In the genomic region with DNA sequence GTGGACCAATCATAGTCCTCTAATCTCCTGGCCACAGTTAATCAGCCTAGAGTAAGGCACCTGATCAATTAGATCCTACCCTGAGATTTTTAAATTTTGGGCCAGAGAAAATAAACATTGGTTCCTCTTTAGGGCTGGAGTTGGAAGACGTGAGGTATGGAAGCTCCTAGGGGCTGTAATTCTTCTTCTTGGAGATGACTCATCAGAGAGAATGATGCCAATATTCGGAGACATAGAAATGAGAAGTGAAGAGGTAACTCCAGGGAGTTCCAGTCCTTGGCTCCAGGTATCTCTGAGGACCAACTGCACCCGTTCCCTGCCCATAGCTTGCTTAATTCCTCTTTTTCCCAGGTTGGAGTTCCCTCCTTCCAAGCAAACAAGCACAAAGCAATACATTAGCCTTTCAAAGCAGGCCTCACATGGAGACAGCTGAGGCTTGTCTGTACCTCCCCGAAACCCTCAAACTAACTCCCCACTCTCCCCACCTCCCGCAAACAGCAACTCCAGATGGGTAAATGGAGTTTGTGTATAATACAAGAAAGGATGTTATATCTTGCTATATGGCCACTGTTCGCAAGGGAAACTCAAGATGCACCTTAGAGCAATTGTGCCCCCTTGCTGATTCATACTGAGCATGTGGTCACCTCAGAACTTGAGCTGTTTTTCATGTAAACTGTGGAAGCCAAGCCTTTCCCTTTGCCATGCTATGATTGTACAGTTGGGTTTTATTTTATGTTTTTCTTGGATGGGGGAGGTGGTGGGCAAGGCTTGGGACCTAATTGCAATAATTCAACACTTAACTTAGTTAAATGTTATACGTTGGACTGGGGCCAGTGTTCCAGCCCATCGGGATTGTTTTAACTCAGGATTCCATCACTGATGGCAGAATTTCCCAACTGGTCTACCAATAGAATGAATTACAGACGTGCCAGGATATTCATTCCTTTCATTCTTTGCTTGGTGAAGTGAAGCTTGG, we compare ENCODE assay signal across 16 cellular contexts. TPM values are rescaled to one million over a fixed set of nuclear protein-coding genes. Genes with fewer than 3 reads are reported as not detected.
DNase-seq lines count a peak whose midpoint lies in the region; ATAC-seq and TF ChIP-seq lines count a peak whose summit lies in the region.
"Had no signal": no experiment of that assay in that cellular context is flagged by ENCODE, and none has a peak within 500 bp of the region (broad histone marks: within the 10 kb centered on the region; RNA-seq: fewer than 3 reads in every experiment).

No MANE protein-coding gene starts in this region.

- peaks cover 49% of the 10 kb centered on the region for H3K4me1 Mint-ChIP-seq in activated T-cell treated with anti-CD3 and anti-CD28 coated beads, Interleukin-2, amount 50 U/mL, for 72 hours (ENCODE audit: low read depth)

- TF ChIP-seq CTCF in choroid plexus epithelial cell (conservative IDR thresholded peaks at IDR 0.05; ENCODE audit: low read depth, low read length) (peak; percentile 17), heart left ventricle (IDR thresholded peaks at IDR 0.05) (no peak), coronary artery (IDR thresholded peaks at IDR 0.05) (no peak)

- peaks cover 0 to 2% of the 10 kb centered on the region in 2 donors for H3K36me3 Mint-ChIP-seq in activated T-cell treated with anti-CD3 and anti-CD28 coated beads, Interleukin-2, amount 50 U/mL, for 72 hours (ENCODE audit: insufficient read depth in 2 of 2)
- H3K36me3 Mint-ChIP-seq: activated naive CD4-positive, alpha-beta T cell treated with anti-CD3 and anti-CD28 coated beads, Interleukin-2, amount 50 U/mL, for 72 hours had no signal

- DNase-seq in activated T-cell treated with anti-CD3 and anti-CD28 coated beads, Interleukin-2, amount 50 U/mL, for 72 hours, result peak; percentile 7 to 18
- DNase-seq in activated T-cell treated with anti-CD3 and anti-CD28 coated beads for 4 hours (no peak), choroid plexus epithelial cell (ENCODE audit: low read depth) (peak; percentile 14), heart left ventricle (no peak), coronary artery (ENCODE audit: low spot score) (no peak)
- no peak for DNase-seq in stimulated activated naive CD8-positive, alpha-beta T cell treated with anti-CD3 and anti-CD28 coated beads, Interleukin-15, Interleukin-2, amounts not matched to agents 100 U/mL and 50 U/mL, for 24 hours
- DNase-seq in activated CD4-positive, alpha-beta T cell treated with anti-CD3 and anti-CD28 coated beads for 1 hour, result no peak
- DNase-seq: activated CD4-positive, CD25-positive, alpha-beta regulatory T cell treated with anti-CD3 and anti-CD28 coated beads, Interleukin-2, amount 50 U/mL, for 72 hours; NCI-H524; pancreas; SJCRH30; stimulated activated CD4-positive, alpha-beta T cell treated with anti-CD3 and anti-CD28 coated beads, Interleukin-4, amount 100 ng/mL, for 24 hours had no signal

- no peaks in the 10 kb centered on the region for H3K9me3 Mint-ChIP-seq in activated T-cell treated with anti-CD3 and anti-CD28 coated beads, Interleukin-2, amount 50 U/mL, for 72 hours
- H3K9me3 Mint-ChIP-seq: activated naive CD4-positive, alpha-beta T cell treated with anti-CD3 and anti-CD28 coated beads, Interleukin-2, amount 50 U/mL, for 72 hours had no signal

- peak; percentile 71 to 74 for ATAC-seq in activated T-cell treated with anti-CD3 and anti-CD28 coated beads, Interleukin-2, amount 50 U/mL, for 72 hours (replicated peaks in 1 of 2)
- peak; percentile 55 for ATAC-seq in stimulated activated naive CD8-positive, alpha-beta T cell treated with anti-CD3 and anti-CD28 coated beads, Interleukin-15, Interleukin-2, amounts not matched to agents 100 U/mL and 50 U/mL, for 24 hours
- ATAC-seq in heart left ventricle, result no peak
- ATAC-seq: HCT116, pancreas had no signal

- no peak overlapping the region for H3K4me3 ChIP-seq in choroid plexus epithelial cell (ENCODE audit: low read depth, low read length)
- H3K4me3 ChIP-seq in heart left ventricle, result no peak overlapping the region
- H3K4me3 ChIP-seq in coronary artery, result no peak overlapping the region
- H3K4me3 ChIP-seq: pancreas, SJCRH30, suprapubic skin had no signal

- no peaks in the 10 kb centered on the region for H3K36me3 ChIP-seq in heart left ventricle
- H3K36me3 ChIP-seq: pancreas, SJCRH30, suprapubic skin had no signal

- H3K27ac ChIP-seq in heart left ventricle, result no peak overlapping the region
- no peak overlapping the region for H3K27ac ChIP-seq in coronary artery
- H3K27ac ChIP-seq: pancreas, SJCRH30, suprapubic skin had no signal

- H3K9me3 ChIP-seq in heart left ventricle, result no peaks in the 10 kb centered on the region
- H3K9me3 ChIP-seq: pancreas, SJCRH30, suprapubic skin had no signal

- 69 to 74% (median 71%) methylated on average over 9 of the region's 9 CpGs for WGBS in heart left ventricle, 4 donors

- H3K4me3 Mint-ChIP-seq in activated T-cell treated with anti-CD3 and anti-CD28 coated beads, Interleukin-2, amount 50 U/mL, for 72 hours, result no peak overlapping the region

- no peaks in the 10 kb centered on the region for H3K27me3 Mint-ChIP-seq in activated T-cell treated with anti-CD3 and anti-CD28 coated beads, Interleukin-2, amount 50 U/mL, for 72 hours (ENCODE audit: low read depth)

- TF ChIP-seq EP300 in Ishikawa (IDR thresholded peaks at IDR 0.05; ENCODE audit: borderline replicate concordance), result peak; percentile 48; the same call in 1 of the 2 replicates

- TF ChIP-seq RAD21 in Ishikawa (IDR thresholded peaks at IDR 0.05; ENCODE audit: low read depth), result no peak; the same call in 1 of the 2 replicates

- peaks cover 0 to 26% (median 0%) of the 10 kb centered on the region in 12 donors for H3K4me1 ChIP-seq in heart left ventricle
- H3K4me1 ChIP-seq: suprapubic skin had no signal

- intact Hi-C loops in heart left ventricle (cut with DNase I), result no loop called here

- H3K27me3 ChIP-seq in heart left ventricle, result no peaks in the 10 kb centered on the region
- H3K27me3 ChIP-seq: pancreas, SJCRH30 had no signal

- TF ChIP-seq POLR2A in heart left ventricle (IDR thresholded peaks at IDR 0.05), result no peak

- peak overlapping the region; percentile 54 for H3K27ac Mint-ChIP-seq in activated T-cell treated with anti-CD3 and anti-CD28 coated beads, Interleukin-2, amount 50 U/mL, for 72 hours
- H3K27ac Mint-ChIP-seq: activated naive CD4-positive, alpha-beta T cell treated with anti-CD3 and anti-CD28 coated beads, Interleukin-2, amount 50 U/mL, for 72 hours had no signal

TF ChIP-seq in Ishikawa, 13 proteins besides CTCF, POLR2A, EP300 and RAD21:
- TF ChIP-seq REST (IDR thresholded peaks at IDR 0.05; ENCODE audit: low read depth) (no peak), TCF12 (IDR thresholded peaks at IDR 0.05; ENCODE audit: low read depth) (0 out of 2 replicates have a peak, but pooled peaks have one; percentile 20), NFIC (IDR thresholded peaks at IDR 0.05) (peak; percentile 86), CEBPB (IDR thresholded peaks at IDR 0.05) (peak; percentile 85), TAF1 (IDR thresholded peaks at IDR 0.05; ENCODE audit: low read depth) (no peak), CREB1 (IDR thresholded peaks at IDR 0.05; ENCODE audit: low read depth) (no peak), EGR1 (IDR thresholded peaks at IDR 0.05) (no peak), YY1 (IDR thresholded peaks at IDR 0.05; ENCODE audit: low read depth) (no peak), ZBTB7A (IDR thresholded peaks at IDR 0.05; ENCODE audit: low read depth) (no peak), TEAD4 (IDR thresholded peaks at IDR 0.05) (peak; percentile 84)

RNA-seq across cellular contexts. Expression of gene PIK3AP1, which starts 29.3 kb away (rescaled TPM):
- total RNA-seq in activated T-cell treated with anti-CD3 and anti-CD28 coated beads, Interleukin-2, amount 50 U/mL, for 72 hours, result 10 to 100 TPM in 1 of 2 donors, 1 to 10 TPM in 1; 5.1 to 20.6 TPM
- total RNA-seq in heart left ventricle, result 10 to 100 TPM in 2 of 9 donors, 1 to 10 TPM in 7; 1.4 to 37.9 (median 6.1) TPM
- 1 to 10 TPM; 1.3 to 1.8 TPM for polyA plus RNA-seq in heart left ventricle

Comparison
In these comparisons a context has a peak if more than half of its experiments do, and no peak if none do; other contexts are left out.
1. DNase-seq: peak in activated T-cell treated with anti-CD3 and anti-CD28 coated beads, Interleukin-2, amount 50 U/mL, for 72 hours (2 of 2) and choroid plexus epithelial cell (single experiment); none in activated T-cell treated with anti-CD3 and anti-CD28 coated beads for 4 hours (single experiment), stimulated activated naive CD8-positive, alpha-beta T cell treated with anti-CD3 and anti-CD28 coated beads, Interleukin-15, Interleukin-2, amounts not matched to agents 100 U/mL and 50 U/mL, for 24 hours (single experiment), heart left ventricle (0 of 5), activated CD4-positive, alpha-beta T cell treated with anti-CD3 and anti-CD28 coated beads for 1 hour (single experiment) and coronary artery (single experiment).
2. ATAC-seq: peak in activated T-cell treated with anti-CD3 and anti-CD28 coated beads, Interleukin-2, amount 50 U/mL, for 72 hours (2 of 2) and stimulated activated naive CD8-positive, alpha-beta T cell treated with anti-CD3 and anti-CD28 coated beads, Interleukin-15, Interleukin-2, amounts not matched to agents 100 U/mL and 50 U/mL, for 24 hours (single experiment); none in heart left ventricle (0 of 4).